In genomic region chr11:65134240-65134951, GRCh38 we compare ENCODE assay signal across 8 cellular contexts. TPM values are rescaled to one million over a fixed set of nuclear protein-coding genes. Genes with fewer than 3 reads are reported as not detected.
A peak's percentile ranks its signal among the peaks of the same experiment; 100 is the strongest.
DNase-seq lines count a peak whose midpoint lies in the region; ATAC-seq and TF ChIP-seq lines count a peak whose summit lies in the region.

TSS of gene SYVN1 (minus strand) at chr11:65134519. CDS start at chr11:65133601, 918 bp downstream.

- H3K27me3 ChIP-seq in colonic mucosa: no peaks in the 10 kb centered on the region

- H3K36me3 ChIP-seq in colonic mucosa: peaks cover 20% of the 10 kb centered on the region

- H3K4me3 ChIP-seq in colonic mucosa: peak within 1 kb of the TSS; percentile 86

- peak within 1 kb of the TSS; percentile 96 to 98 for H3K9ac ChIP-seq in colonic mucosa (ENCODE audit: low read depth in 2 of 2, low read length in 2 of 2)

- peak within 1 kb of the TSS; percentile 94 for H3K27ac ChIP-seq in colonic mucosa

- intact Hi-C loops in colonic mucosa (cut with DNase I): no loop called here

- peak; percentile 65 for ATAC-seq in HG03439 (IDR thresholded peaks at IDR 0.05; ENCODE audit: unreplicated experiment)
- ATAC-seq in left lobe of liver: peak; percentile 84

- no peaks in the 10 kb centered on the region for H3K9me3 ChIP-seq in colonic mucosa

- TF ChIP-seq CTCF in colonic mucosa (IDR thresholded peaks at IDR 0.05): no peak

- peaks cover 15% of the 10 kb centered on the region for H3K4me1 ChIP-seq in colonic mucosa

- peak; percentile 80 to 85 for DNase-seq in AML-193 (lab: John Stamatoyannopoulos, UW)
- peak; percentile 89 for DNase-seq in GM19238 (ENCODE audit: insufficient read length, low spot score)
- DNase-seq in NCI-H526 (lab: John Stamatoyannopoulos, UW): peak; percentile 89 to 96
- peak; percentile 94 for DNase-seq in activated CD4-positive, alpha-beta T cell treated with anti-CD3 and anti-CD28 coated beads for 48 hours
- peak; percentile 95 for DNase-seq in colonic mucosa
- DNase-seq in left lobe of liver (ENCODE audit: low spot score): peak; percentile 96
- peak; percentile 88 for DNase-seq in stimulated activated CD4-positive, alpha-beta T cell treated with anti-CD3 and anti-CD28 coated beads, Interleukin-2, amount 100 ng/mL, for 4 hours (ENCODE audit: low read depth)

RNA-seq across cellular contexts. Expression of gene SYVN1, which starts in this region (rescaled TPM):
- total RNA-seq in colonic mucosa: 10 to 100 TPM; 64.3 to 66.0 TPM
- total RNA-seq in left lobe of liver: 110 TPM

Comparison
In these comparisons a context has a peak if more than half of its experiments do, and no peak if none do; other contexts are left out.
1. Peak in every context shown above with its lines: DNase-seq, ATAC-seq, H3K4me3 ChIP-seq and H3K27ac ChIP-seq.